Comparison of ENCODE assay signal across 14 cellular contexts in genomic region chr11:14455648-14456430, GRCh38. TPM values are rescaled to one million over a fixed set of nuclear protein-coding genes. Genes with fewer than 3 reads are reported as not detected.
DNase-seq lines count a peak whose midpoint lies in the region; ATAC-seq, FAIRE-seq and TF ChIP-seq lines count a peak whose summit lies in the region.
"Had no signal": no experiment of that assay in that cellular context is flagged by ENCODE, and none has a peak within 500 bp of the region (broad histone marks: within the 10 kb centered on the region; RNA-seq: fewer than 3 reads in every experiment).

No MANE protein-coding gene starts in this region.

- H3K36me3 ChIP-seq in K562 (ENCODE audit: control insufficient read depth, insufficient read depth, low read length) = peaks cover 45% of the 10 kb centered on the region
- peaks cover 3 to 21% of the 10 kb centered on the region in 2 experiments; a peak in 4 of 5 replicates for H3K36me3 ChIP-seq in HepG2 (replicated peaks in 1 of 2; ENCODE audit: control insufficient read depth in 1 of 2, insufficient read depth in 2 of 2, low read length in 2 of 2)
- H3K36me3 ChIP-seq in tibial artery = peaks cover 33 to 59% (median 45%) of the 10 kb centered on the region in 3 donors

- H3K9me3 Mint-ChIP-seq in natural killer cell = no peaks in the 10 kb centered on the region
- no peaks in the 10 kb centered on the region for H3K9me3 Mint-ChIP-seq in natural killer cell treated with Interleukin-12 subunit alpha and Interleukin-12 subunit beta and Interleukin-15 and Interleukin-18, amount 100 ng/mL, for 72 hours
- H3K9me3 Mint-ChIP-seq: H9; stimulated activated naive CD8-positive, alpha-beta T cell treated with anti-CD3 and anti-CD28 coated beads, Interleukin-15, amount 100 ng/mL, for 72 hours had no signal

- no peak for TF ChIP-seq CTCF in natural killer cell (IDR thresholded peaks at IDR 0.05)
- TF ChIP-seq CTCF in K562 (IDR thresholded peaks at IDR 0.05 in 2 of 3, conservative IDR thresholded peaks at IDR 0.05 in 1 of 3; ENCODE audit: insufficient read depth in 2 of 3, low read depth in 1 of 3, low read length in 3 of 3) = no peak
- no peak for TF ChIP-seq CTCF in HepG2 (CRISPR knock-in tag; IDR thresholded peaks at IDR 0.05)
- TF ChIP-seq CTCF in tibial artery (IDR thresholded peaks at IDR 0.05) = no peak
- TF ChIP-seq CTCF in D721Med (IDR thresholded peaks at IDR 0.05; ENCODE audit: insufficient read depth, missing control alignments) = no peak

- TF ChIP-seq POLR2A in K562 (conservative IDR thresholded peaks at IDR 0.05) = no peak; the same call in 1 of the 2 replicates
- TF ChIP-seq POLR2A in HepG2 (IDR thresholded peaks at IDR 0.05; ENCODE audit: insufficient read depth in 1 of 2, low read depth in 2 of 2, low read length in 2 of 2) = no peak

- DNase-seq in natural killer cell (no peak), K562 (ENCODE audit: extremely low read depth in 1 of 4, low spot score in 3 of 4) (no peak), HepG2 (ENCODE audit: low spot score) (no peak), tibial artery (no peak), D721Med (ENCODE audit: insufficient read length, low spot score) (no peak), T-helper 1 cell (no peak)
- no peak for DNase-seq in natural killer cell treated with Interleukin-12 subunit alpha and Interleukin-12 subunit beta and Interleukin-15 and Interleukin-18, amount 100 ng/mL, for 72 hours (ENCODE audit: low spot score)
- no peak for DNase-seq in central memory CD4-positive, alpha-beta T cell
- DNase-seq: activated CD8-positive, alpha-beta memory T cell treated with anti-CD3 and anti-CD28 coated beads, Interleukin-2, amount 10 ng/mL, durations not matched to agents 7 days and 5 days; activated naive CD4-positive, alpha-beta T cell treated with anti-CD3 and anti-CD28 coated beads, Interleukin-2, amount 50 U/mL, for 16 hours; DMS153; H9; NCI-H510A; stimulated activated naive CD8-positive, alpha-beta T cell treated with anti-CD3 and anti-CD28 coated beads, Interleukin-15, amount 100 ng/mL, for 72 hours had no signal

- H3K9me3 ChIP-seq in K562 (replicated peaks; ENCODE audit: control insufficient read depth, insufficient read depth, low read depth, low read length) = no peaks in the 10 kb centered on the region
- no peaks in the 10 kb centered on the region for H3K9me3 ChIP-seq in HepG2 (ENCODE audit: low read length)
- no peaks in the 10 kb centered on the region for H3K9me3 ChIP-seq in tibial artery

- WGBS in K562 (ENCODE audit: insufficient coverage, low coverage, missing lambda C conversion rate) = 90% methylated on average over 3 of the region's 3 CpGs
- WGBS in HepG2 (ENCODE audit: low lambda C conversion rate) = 89% methylated on average over 3 of the region's 3 CpGs

- peaks cover 12 to 14% of the 10 kb centered on the region in 2 donors for H3K4me1 Mint-ChIP-seq in natural killer cell
- H3K4me1 Mint-ChIP-seq in natural killer cell treated with Interleukin-12 subunit alpha and Interleukin-12 subunit beta and Interleukin-15 and Interleukin-18, amount 100 ng/mL, for 72 hours (ENCODE audit: low read depth in 2 of 2) = peaks cover 5 to 6% of the 10 kb centered on the region in 2 donors
- H3K4me1 Mint-ChIP-seq: H9; stimulated activated naive CD8-positive, alpha-beta T cell treated with anti-CD3 and anti-CD28 coated beads, Interleukin-15, amount 100 ng/mL, for 72 hours had no signal

- TF ChIP-seq RAD21 in K562 (CRISPR knock-in tag; conservative IDR thresholded peaks at IDR 0.05 in 1 of 2, IDR thresholded peaks at IDR 0.05 in 1 of 2) (no peak), HepG2 (CRISPR knock-in tag; IDR thresholded peaks at IDR 0.05) (no peak)

- no peak overlapping the region for H3K9ac ChIP-seq in K562 (ENCODE audit: insufficient read depth in 1 of 2, low read depth in 2 of 2, low read length in 2 of 2)
- H3K9ac ChIP-seq in HepG2 (ENCODE audit: insufficient read depth, low read depth, low read length) = no peak overlapping the region

- H3K4me2 ChIP-seq in K562 (ENCODE audit: insufficient read depth, low read length) (no peak overlapping the region), HepG2 (ENCODE audit: low read depth, low read length) (no peak overlapping the region)

- H4K20me1 ChIP-seq in K562 (replicated peaks; ENCODE audit: control insufficient read depth, insufficient read depth, low read length) = no peaks in the 10 kb centered on the region
- peaks cover 14% of the 10 kb centered on the region for H4K20me1 ChIP-seq in HepG2 (ENCODE audit: insufficient read depth, low read length)

- no peaks in the 10 kb centered on the region for H3K4me1 ChIP-seq in K562 (replicated peaks in 1 of 2; ENCODE audit: control insufficient read depth in 2 of 2, insufficient read depth in 2 of 2, low read length in 2 of 2)
- H3K4me1 ChIP-seq in HepG2 (ENCODE audit: insufficient read depth, low read length) = no peaks in the 10 kb centered on the region
- H3K4me1 ChIP-seq in tibial artery = peaks cover 0 to 5% (median 0%) of the 10 kb centered on the region in 4 donors

- ATAC-seq in natural killer cell = no peak
- no peak for ATAC-seq in natural killer cell treated with Interleukin-12 subunit alpha and Interleukin-12 subunit beta and Interleukin-15 and Interleukin-18, amount 100 ng/mL, for 72 hours
- ATAC-seq in K562 = peak; percentile 46
- ATAC-seq in HepG2 = peak; percentile 19; the same call in 1 of the 3 replicates
- ATAC-seq: stimulated activated naive CD8-positive, alpha-beta T cell treated with anti-CD3 and anti-CD28 coated beads, Interleukin-15, amount 100 ng/mL, for 72 hours had no signal

- intact Hi-C loops in natural killer cell (cut with micrococcal nuclease) = loop anchor here (1.0 kb wide), 1 partner anchor 156 kb away; no protein-coding TSS in a partner anchor
- intact Hi-C loops in K562 (cut with micrococcal nuclease) = loop anchor here (2.0 kb wide), 1 partner anchor 155 kb away; no protein-coding TSS in a partner anchor
- intact Hi-C loops in HepG2 (cut with micrococcal nuclease; ENCODE audit: unreplicated experiment) = loop anchor here (1.0 kb wide), 1 partner anchor 156 kb away; no protein-coding TSS in a partner anchor
- intact Hi-C loops in tibial artery (cut with DNase I; ENCODE audit: low total_unique reads) = loop anchor here (2.0 to 10.0 kb wide), 2 partner anchors 101 to 155 kb away; partner anchors contain the start of gene RRAS2

- H3K27me3 Mint-ChIP-seq in natural killer cell (ENCODE audit: low read depth in 2 of 2) = no peaks in the 10 kb centered on the region
- H3K27me3 Mint-ChIP-seq in natural killer cell treated with Interleukin-12 subunit alpha and Interleukin-12 subunit beta and Interleukin-15 and Interleukin-18, amount 100 ng/mL, for 72 hours = no peaks in the 10 kb centered on the region
- H3K27me3 Mint-ChIP-seq: activated CD8-positive, alpha-beta memory T cell treated with anti-CD3 and anti-CD28 coated beads, Interleukin-2, amount 10 ng/mL, durations not matched to agents 7 days and 5 days; stimulated activated naive CD8-positive, alpha-beta T cell treated with anti-CD3 and anti-CD28 coated beads, Interleukin-15, amount 100 ng/mL, for 72 hours had no signal

- H3K27ac ChIP-seq in K562 (ENCODE audit: extremely low read depth, low read depth, low read length) = no peak overlapping the region
- no peak overlapping the region for H3K27ac ChIP-seq in HepG2 (ENCODE audit: extremely low read length, insufficient read depth, low read length)
- H3K27ac ChIP-seq in tibial artery = no peak overlapping the region

- POLR2A ChIA-PET in K562 (lab: Yijun Ruan, JAX) = interaction anchor here (0.5 to 3.5 kb wide), 9 partner anchors 10 to 682 kb away, joined by 3 to 13 read pairs (median 3); no protein-coding TSS in a partner anchor
- POLR2A ChIA-PET in HepG2 (lab: Yijun Ruan, JAX) = interaction anchor here (0.7 to 1.1 kb wide), 4 partner anchors 44 to 175 kb away, joined by 3 to 5 read pairs (median 4); no protein-coding TSS in a partner anchor

- H3K79me2 ChIP-seq in K562 (ENCODE audit: control insufficient read depth, insufficient read depth, low read length) = no peaks in the 10 kb centered on the region
- no peaks in the 10 kb centered on the region for H3K79me2 ChIP-seq in HepG2 (ENCODE audit: insufficient read depth, low read length)

- H3K4me3 Mint-ChIP-seq in natural killer cell = no peak overlapping the region
- H3K4me3 Mint-ChIP-seq in natural killer cell treated with Interleukin-12 subunit alpha and Interleukin-12 subunit beta and Interleukin-15 and Interleukin-18, amount 100 ng/mL, for 72 hours = no peak overlapping the region
- H3K4me3 Mint-ChIP-seq: activated CD8-positive, alpha-beta memory T cell treated with anti-CD3 and anti-CD28 coated beads, Interleukin-2, amount 10 ng/mL, durations not matched to agents 7 days and 5 days; H9; stimulated activated naive CD8-positive, alpha-beta T cell treated with anti-CD3 and anti-CD28 coated beads, Interleukin-15, amount 100 ng/mL, for 72 hours had no signal

- in situ Hi-C loops in K562 (cut with MboI) = loop anchor here (10.0 kb wide), 1 partner anchor 151 kb away; no protein-coding TSS in a partner anchor
- in situ Hi-C loops in HepG2 (cut with HindIII; ENCODE audit: extremely low pct_ligation_motif_present, low pct_unique_long_range_greater_than_20kb) = no loop called here

- H3K27me3 ChIP-seq in K562 (ENCODE audit: control insufficient read depth in 2 of 2, insufficient read depth in 2 of 2, low read length in 2 of 2) (no peaks in the 10 kb centered on the region), HepG2 (ENCODE audit: control insufficient read depth in 1 of 2, insufficient read depth in 2 of 2, low read length in 2 of 2) (no peaks in the 10 kb centered on the region), tibial artery (no peaks in the 10 kb centered on the region)

- BruUV-seq in K562 (replicated peaks; lab: Mats Ljungman, UMichigan) (no TSS peak), HepG2 (replicated peaks; lab: Mats Ljungman, UMichigan) (no TSS peak)

- no peak overlapping the region for H3K4me3 ChIP-seq in K562
- no peak overlapping the region for H3K4me3 ChIP-seq in HepG2 (replicated peaks in 1 of 3; ENCODE audit: insufficient read depth in 1 of 3, low read depth in 2 of 3, low read length in 3 of 3)
- no peak overlapping the region for H3K4me3 ChIP-seq in tibial artery

- H3K36me3 Mint-ChIP-seq in natural killer cell = no peaks in the 10 kb centered on the region
- H3K36me3 Mint-ChIP-seq in natural killer cell treated with Interleukin-12 subunit alpha and Interleukin-12 subunit beta and Interleukin-15 and Interleukin-18, amount 100 ng/mL, for 72 hours = peaks cover 7% of the 10 kb centered on the region

- CTCF ChIA-PET in K562 (lab: Yijun Ruan, JAX; ENCODE audit: low intra/inter-chr PET ratio) = interaction anchor here (0.7 to 2.1 kb wide), 3 partner anchors 9 to 160 kb away, joined by 3 to 15 read pairs (median 3); no protein-coding TSS in a partner anchor
- CTCF ChIA-PET in HepG2 (lab: Yijun Ruan, JAX; ENCODE audit: low intra/inter-chr PET ratio, low total read pairs) = interaction anchor here (2.2 kb wide), 1 partner anchor 155 kb away, joined by 11 read pairs; no protein-coding TSS in a partner anchor

- H3K27ac Mint-ChIP-seq in natural killer cell = peak overlapping the region; percentile 24
- peak overlapping the region in 1 of 2 donors; percentile 18 for H3K27ac Mint-ChIP-seq in natural killer cell treated with Interleukin-12 subunit alpha and Interleukin-12 subunit beta and Interleukin-15 and Interleukin-18, amount 100 ng/mL, for 72 hours
- H3K27ac Mint-ChIP-seq: activated CD8-positive, alpha-beta memory T cell treated with anti-CD3 and anti-CD28 coated beads, Interleukin-2, amount 10 ng/mL, durations not matched to agents 7 days and 5 days had no signal

- TF ChIP-seq EP300 in K562 (IDR thresholded peaks at IDR 0.05; ENCODE audit: low read length) (no peak), HepG2 (IDR thresholded peaks at IDR 0.05; ENCODE audit: low read depth in 2 of 2, low read length in 2 of 2) (no peak), HepG2 (CRISPR knock-in tag; IDR thresholded peaks at IDR 0.05; ENCODE audit: borderline replicate concordance) (no peak)

- no peak for FAIRE-seq in K562 (lab: Jason Lieb, UNC)
- FAIRE-seq in HepG2 (lab: Jason Lieb, UNC) = no peak
- no peak for FAIRE-seq in D721Med (lab: Jason Lieb, UNC)

- H2AFZ ChIP-seq in K562 (ENCODE audit: low read depth, low read length) (no peak overlapping the region), HepG2 (ENCODE audit: low read length) (no peak overlapping the region)

- H3K9me1 ChIP-seq in K562 (ENCODE audit: control insufficient read depth, insufficient read depth, low read length) = no peaks in the 10 kb centered on the region

RNA-seq across cellular contexts. Expression of gene COPB1, which starts 43.8 kb away (rescaled TPM):
- total RNA-seq in natural killer cell = 10 to 100 TPM; 77.1 to 83.8 (median 80.4) TPM
- total RNA-seq in natural killer cell treated with Interleukin-12 subunit alpha and Interleukin-12 subunit beta and Interleukin-15 and Interleukin-18, amount 100 ng/mL, for 72 hours = 100 to 1,000 TPM in 1 of 2 donors, 10 to 100 TPM in 1; 88.4 to 107 TPM
- 61.0 and 164 TPM in 2 replicates for total RNA-seq in K562 (2011; cell fraction: chromatin; rRNA removed; ENCODE audit: low replicate concordance)
- total RNA-seq in K562 (2011; cell fraction: nucleolus; rRNA removed) = 48.2 and 59.1 TPM in 2 replicates
- total RNA-seq in K562 (2011; cell fraction: nucleoplasm; rRNA removed) = 91.1 and 154 TPM in 2 replicates
- 71.6 and 84.9 TPM in 2 replicates for total RNA-seq in K562 (2014; rRNA removed)
- total RNA-seq in K562 (2014; rRNA removed; fragmentation: Illumina TruSeq; extraction: Trizol) = 143 and 153 TPM in 2 replicates
- 119 and 125 TPM in 2 replicates for total RNA-seq in K562 (2015; rRNA removed; fragmentation: Illumina TruSeq; extraction: Trizol)
- total RNA-seq in K562 (2021) = 86.5 and 90.1 TPM in 2 replicates
- 178 and 188 TPM in 2 replicates for polyA plus RNA-seq in K562 (2011; rRNA removed)
- polyA plus RNA-seq in K562 (2011; cell fraction: cytosol; rRNA removed) = 41.3 and 73.4 TPM in 2 replicates
- 62.8 and 93.7 TPM in 2 replicates for polyA plus RNA-seq in K562 (2011; cell fraction: nucleus; rRNA removed)
- 78.4 and 119 TPM in 2 replicates for polyA plus RNA-seq in K562 (2012)
- polyA plus RNA-seq in K562 (2014; fragmentation: Illumina TruSeq; extraction: Trizol) = 91.1 and 91.6 TPM in 2 replicates
- 100 to 1,000 TPM in 1 of 2 experiments, 10 to 100 TPM in 1; 89.6 to 111 TPM for polyA plus RNA-seq in K562 (2014; fragmentation: Nextera tagmentation; extraction: Ambion mirVana)
- polyA plus RNA-seq in K562 (2014; rRNA removed) = 64.7 and 80.5 TPM in 2 replicates
- 185 and 240 TPM in 2 replicates for polyA minus RNA-seq in K562 (2011; rRNA and poly(A)+ RNA removed)
- 100 and 103 TPM in 2 replicates for polyA minus RNA-seq in K562 (2011; cell fraction: cytosol; rRNA and poly(A)+ RNA removed)
- 30.6 and 78.1 TPM in 2 replicates for polyA minus RNA-seq in K562 (2011; cell fraction: nucleus; rRNA and poly(A)+ RNA removed)
- 195 and 221 TPM in 2 replicates for total RNA-seq in HepG2 (2016; rRNA removed; fragmentation: Illumina TruSeq; extraction: Trizol)
- total RNA-seq in HepG2 (2016; cell fraction: cytosol; rRNA removed; fragmentation: Illumina TruSeq; extraction: Trizol; ENCODE audit: low read depth) = 23.3 and 28.3 TPM in 2 replicates
- 186 and 215 TPM in 2 replicates for total RNA-seq in HepG2 (2016; cell fraction: insoluble cytoplasmic fraction; rRNA removed; fragmentation: Illumina TruSeq; extraction: Trizol)
- 37.8 and 46.3 TPM in 2 replicates for total RNA-seq in HepG2 (2016; cell fraction: membrane; rRNA removed; fragmentation: Illumina TruSeq; extraction: Trizol)
- total RNA-seq in HepG2 (2016; cell fraction: nucleus; rRNA removed; fragmentation: Illumina TruSeq; extraction: Trizol) = 130 and 143 TPM in 2 replicates
- polyA plus RNA-seq in HepG2 (2011; rRNA removed) = 94.5 and 114 TPM in 2 replicates
- polyA plus RNA-seq in HepG2 (2011; cell fraction: cytosol; rRNA removed) = 50.8 and 58.8 TPM in 2 replicates
- polyA plus RNA-seq in HepG2 (2011; cell fraction: nucleus; rRNA removed) = 48.6 and 56.6 TPM in 2 replicates
- polyA plus RNA-seq in HepG2 (2012) = 70.2 and 87.2 TPM in 2 replicates
- 7.4 and 7.8 TPM in 2 replicates for polyA plus RNA-seq in HepG2 (2016; cell fraction: cytosol; fragmentation: Illumina TruSeq; extraction: Trizol; ENCODE audit: low read depth)
- 127 and 130 TPM in 2 replicates for polyA plus RNA-seq in HepG2 (2016; cell fraction: insoluble cytoplasmic fraction; fragmentation: Illumina TruSeq; extraction: Trizol; ENCODE audit: low read depth)
- polyA plus RNA-seq in HepG2 (2016; cell fraction: membrane; fragmentation: Illumina TruSeq; extraction: Trizol; ENCODE audit: low read depth) = 15.2 and 16.9 TPM in 2 replicates
- 128 and 134 TPM in 2 replicates for polyA plus RNA-seq in HepG2 (2016; cell fraction: nucleus; fragmentation: Illumina TruSeq; extraction: Trizol; ENCODE audit: insufficient read depth, low read depth)
- polyA minus RNA-seq in HepG2 (2011; rRNA and poly(A)+ RNA removed; ENCODE audit: low replicate concordance) = 68.5 and 75.1 TPM in 2 replicates
- polyA minus RNA-seq in HepG2 (2011; cell fraction: cytosol; rRNA and poly(A)+ RNA removed) = 114 and 128 TPM in 2 replicates
- polyA minus RNA-seq in HepG2 (2011; cell fraction: nucleus; rRNA and poly(A)+ RNA removed) = 115 and 138 TPM in 2 replicates

Comparison
In these comparisons a context has a peak if more than half of its experiments do, and no peak if none do; other contexts are left out.
1. ATAC-seq: peak in K562 (single experiment) and HepG2 (single experiment); none in natural killer cell (0 of 3) and natural killer cell treated with Interleukin-12 subunit alpha and Interleukin-12 subunit beta and Interleukin-15 and Interleukin-18, amount 100 ng/mL, for 72 hours (0 of 2).